Comparison of ENCODE assay signal across 8 cellular contexts in genomic region chr6:170289971-170290305, GRCh38. TPM values are rescaled to one million over a fixed set of nuclear protein-coding genes. Genes with fewer than 3 reads are reported as not detected.
DNase-seq lines count a peak whose midpoint lies in the region; ATAC-seq and TF ChIP-seq lines count a peak whose summit lies in the region.

No MANE protein-coding gene starts in this region.

- peak overlapping the region; percentile 89 for H3K4me3 Mint-ChIP-seq in activated B cell treated with CpG ODN at 0.5 μM for 24 hours

- DNase-seq in GM23248 = no peak
- no peak for DNase-seq in activated B cell treated with CpG ODN at 0.5 μM for 24 hours
- no peak for DNase-seq in left cardiac atrium
- DNase-seq in cerebellar nuclear complex (lab: John Stamatoyannopoulos, UW) = no peak
- DNase-seq in HuH-7.5 (ENCODE audit: low spot score) = no peak
- no peak for DNase-seq in HK-2 (ENCODE audit: unreplicated experiment)

- H3K27me3 ChIP-seq in GM23248 (replicated peaks; ENCODE audit: insufficient read depth) (peaks cover 40% of the 10 kb centered on the region), skeletal muscle tissue (ENCODE audit: control insufficient read depth in 3 of 3, insufficient read depth in 3 of 3, low read length in 3 of 3) (peaks cover 22 to 68% (median 55%) of the 10 kb centered on the region in 3 donors)

- H3K36me3 Mint-ChIP-seq in activated B cell treated with CpG ODN at 0.5 μM for 24 hours (ENCODE audit: low read depth) = no peaks in the 10 kb centered on the region

- peak overlapping the region; percentile 92 for H2AFZ ChIP-seq in GM23248

- WGBS in GM23248 (ENCODE audit: low coverage in 1 of 2, low lambda C conversion rate in 2 of 2, missing lambda C conversion rate in 2 of 2), 2 experiments = 2 to 3% methylated on average over 24 to 32 of the region's 41 CpGs

- no peaks in the 10 kb centered on the region for H3K4me1 ChIP-seq in GM23248 (ENCODE audit: insufficient read depth)
- peaks cover 34 to 52% (median 34%) of the 10 kb centered on the region in 3 donors for H3K4me1 ChIP-seq in skeletal muscle tissue (ENCODE audit: control insufficient read depth in 3 of 3, insufficient read depth in 3 of 3, low read length in 3 of 3)

- TF ChIP-seq CTCF in activated B cell treated with CpG ODN at 0.5 μM for 24 hours (IDR thresholded peaks at IDR 0.05) = no peak

- CTCF ChIA-PET in activated B cell treated with CpG ODN at 0.5 μM for 24 hours (lab: Charles Lee) = interaction anchor here (1.4 kb wide), 1 partner anchor 18 kb away, joined by 3 read pairs; no protein-coding TSS in a partner anchor

- peaks cover 57% of the 10 kb centered on the region for H3K27me3 Mint-ChIP-seq in activated B cell treated with CpG ODN at 0.5 μM for 24 hours

- peaks cover 48% of the 10 kb centered on the region for H3K4me1 Mint-ChIP-seq in activated B cell treated with CpG ODN at 0.5 μM for 24 hours

- H3K27ac ChIP-seq in GM23248 (no peak overlapping the region), skeletal muscle tissue (ENCODE audit: low read depth, low read length) (peak overlapping the region; percentile 20)

- H3K4me3 ChIP-seq in GM23248 = peak overlapping the region; percentile 95
- peak overlapping the region; percentile 75 to 77 (median 76) for H3K4me3 ChIP-seq in skeletal muscle tissue (ENCODE audit: low read length in 3 of 3)

- POLR2A ChIA-PET in activated B cell treated with CpG ODN at 0.5 μM for 24 hours (lab: Charles Lee) = interaction anchor here (0.8 to 2.1 kb wide), 4 partner anchors 9 to 202 kb away, joined by 3 to 8 read pairs (median 4); partner anchors contain the start of gene FAM120B

- in situ Hi-C loops in GM23248 (cut with MboI) = no loop called here

- no peaks in the 10 kb centered on the region for H4K20me1 ChIP-seq in GM23248 (ENCODE audit: insufficient read depth)

- peaks cover 12% of the 10 kb centered on the region; the same call in 1 of the 2 replicates for H3F3A ChIP-seq in GM23248 (ENCODE audit: insufficient read depth)

- H3K9me3 ChIP-seq in GM23248 (ENCODE audit: low read depth) (no peaks in the 10 kb centered on the region), skeletal muscle tissue (ENCODE audit: control insufficient read depth in 3 of 3, low read length in 3 of 3) (no peaks in the 10 kb centered on the region)

- no peaks in the 10 kb centered on the region for H3K79me2 ChIP-seq in GM23248 (ENCODE audit: insufficient read depth)

- ATAC-seq in activated B cell treated with CpG ODN at 0.5 μM for 24 hours (ENCODE audit: low read depth) = no peak
- ATAC-seq in left cardiac atrium = peak; percentile 1
- ATAC-seq in HG02981 (IDR thresholded peaks at IDR 0.05; ENCODE audit: unreplicated experiment) = no peak

- no peaks in the 10 kb centered on the region for H3K36me3 ChIP-seq in GM23248 (ENCODE audit: low read depth)
- peaks cover 0 to 5% (median 2%) of the 10 kb centered on the region in 3 donors for H3K36me3 ChIP-seq in skeletal muscle tissue (ENCODE audit: control insufficient read depth in 3 of 3, insufficient read depth in 3 of 3, low read length in 3 of 3)

- peak overlapping the region; percentile 80 for H3K4me2 ChIP-seq in GM23248 (ENCODE audit: unreplicated experiment)

- H3K9me3 Mint-ChIP-seq in activated B cell treated with CpG ODN at 0.5 μM for 24 hours = no peaks in the 10 kb centered on the region

- H3K9ac ChIP-seq in GM23248 = peak overlapping the region; percentile 59
- H3K9ac ChIP-seq in skeletal muscle tissue (ENCODE audit: low read depth in 1 of 3, low read length in 3 of 3) = peak overlapping the region; percentile 52 to 78 (median 72)

- no peaks in the 10 kb centered on the region for H3K9me2 ChIP-seq in GM23248 (ENCODE audit: insufficient read depth)

- intact Hi-C loops in activated B cell treated with CpG ODN at 0.5 μM for 24 hours (cut with micrococcal nuclease) (loop anchor here (1.0 to 5.0 kb wide), 6 partner anchors 10 to 1078 kb away; partner anchors contain the start of genes C6orf120, PHF10, PSMB1 and TBP), left cardiac atrium (cut with DNase I) (loop anchor here (2.0 to 10.0 kb wide), 4 partner anchors 235 to 455 kb away; no protein-coding TSS in a partner anchor)

- H3K27ac Mint-ChIP-seq in activated B cell treated with CpG ODN at 0.5 μM for 24 hours = no peak overlapping the region

RNA-seq across cellular contexts. Expression of gene DLL1, which starts 0.9 kb away (rescaled TPM):
- total RNA-seq in GM23248 (2014; rRNA removed; shearing (Covaris generic)) = 0.38 and 0.86 TPM in 2 replicates
- polyA plus RNA-seq in GM23248 (2016; fragmentation: Nextera tagmentation; extraction: Ambion mirVana) = 0.30 and 0.68 TPM in 2 replicates
- total RNA-seq in activated B cell treated with CpG ODN at 0.5 μM for 24 hours = 0.32 and 0.53 TPM in 2 replicates
- 10 to 100 TPM; 19.0 to 26.8 TPM for total RNA-seq in left cardiac atrium
- total RNA-seq in skeletal muscle tissue = 13.6 TPM

RNA-seq across cellular contexts. Expression of gene FAM120B, which starts 16.6 kb away (rescaled TPM):
- 12.0 and 17.1 TPM in 2 replicates for total RNA-seq in GM23248 (2014; rRNA removed; shearing (Covaris generic))
- polyA plus RNA-seq in GM23248 (2016; fragmentation: Nextera tagmentation; extraction: Ambion mirVana) = 28.5 and 29.1 TPM in 2 replicates
- 32.2 and 35.1 TPM in 2 replicates for total RNA-seq in activated B cell treated with CpG ODN at 0.5 μM for 24 hours
- total RNA-seq in left cardiac atrium = 10 to 100 TPM; 20.8 to 23.2 TPM
- total RNA-seq in skeletal muscle tissue = 33.9 TPM

Comparison
In these comparisons a context has a peak if more than half of its experiments do, and no peak if none do; other contexts are left out.
1. ATAC-seq: peak in left cardiac atrium (2 of 2); none in activated B cell treated with CpG ODN at 0.5 μM for 24 hours (single experiment) and HG02981 (single experiment).